Comparison of ENCODE assay signal across 1 cellular context in genomic region chr2:27925640-27926472, GRCh38.
TF ChIP-seq lines count a peak whose summit lies in the region.

No MANE protein-coding gene starts in this region.

TF ChIP-seq in K562, 482 proteins besides CTCF, POLR2A, EP300 and RAD21 (continued from another document):
- TF ChIP-seq ZNF384 (IDR thresholded peaks at IDR 0.05; ENCODE audit: low read depth, low read length), result peak; percentile 87
- 0 out of 2 replicates have a peak, but pooled peaks have one; percentile 47 for TF ChIP-seq NBN (IDR thresholded peaks at IDR 0.05; ENCODE audit: low read depth)
- no peak for TF ChIP-seq ZNF431 (CRISPR knock-in tag; IDR thresholded peaks at IDR 0.05)
- TF ChIP-seq ZNF766 (CRISPR knock-in tag; conservative IDR thresholded peaks at IDR 0.05), result 0 out of 2 replicates have a peak, but pooled peaks have one; percentile 2
- TF ChIP-seq, protein P1, sequence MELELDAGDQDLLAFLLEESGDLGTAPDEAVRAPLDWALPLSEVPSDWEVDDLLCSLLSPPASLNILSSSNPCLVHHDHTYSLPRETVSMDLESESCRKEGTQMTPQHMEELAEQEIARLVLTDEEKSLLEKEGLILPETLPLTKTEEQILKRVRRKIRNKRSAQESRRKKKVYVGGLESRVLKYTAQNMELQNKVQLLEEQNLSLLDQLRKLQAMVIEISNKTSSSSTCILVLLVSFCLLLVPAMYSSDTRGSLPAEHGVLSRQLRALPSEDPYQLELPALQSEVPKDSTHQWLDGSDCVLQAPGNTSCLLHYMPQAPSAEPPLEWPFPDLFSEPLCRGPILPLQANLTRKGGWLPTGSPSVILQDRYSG (tag; conservative IDR thresholded peaks at IDR 0.05; ENCODE audit: low read depth), result no peak; the same call in 1 of the 2 replicates
- peak; percentile 84 for TF ChIP-seq C11orf30 (IDR thresholded peaks at IDR 0.05; ENCODE audit: low read depth)
- no peak for TF ChIP-seq ZNF699 (CRISPR knock-in tag; IDR thresholded peaks at IDR 0.05; ENCODE audit: insufficient replicate concordance)
- peak; percentile 36; the same call in 1 of the 2 replicates for TF ChIP-seq BACH1 (tag; IDR thresholded peaks at IDR 0.05)
- TF ChIP-seq SMARCC2 (IDR thresholded peaks at IDR 0.05; ENCODE audit: low read depth), result peak; percentile 82; the same call in 1 of the 2 replicates
- TF ChIP-seq NR4A1 (CRISPR knock-in tag; IDR thresholded peaks at IDR 0.05), result no peak
- TF ChIP-seq NR4A1 (tag; IDR thresholded peaks at IDR 0.05), result no peak
- TF ChIP-seq RBFOX2 (IDR thresholded peaks at IDR 0.05; ENCODE audit: low read depth, low read length), result no peak
- TF ChIP-seq, protein P2, sequence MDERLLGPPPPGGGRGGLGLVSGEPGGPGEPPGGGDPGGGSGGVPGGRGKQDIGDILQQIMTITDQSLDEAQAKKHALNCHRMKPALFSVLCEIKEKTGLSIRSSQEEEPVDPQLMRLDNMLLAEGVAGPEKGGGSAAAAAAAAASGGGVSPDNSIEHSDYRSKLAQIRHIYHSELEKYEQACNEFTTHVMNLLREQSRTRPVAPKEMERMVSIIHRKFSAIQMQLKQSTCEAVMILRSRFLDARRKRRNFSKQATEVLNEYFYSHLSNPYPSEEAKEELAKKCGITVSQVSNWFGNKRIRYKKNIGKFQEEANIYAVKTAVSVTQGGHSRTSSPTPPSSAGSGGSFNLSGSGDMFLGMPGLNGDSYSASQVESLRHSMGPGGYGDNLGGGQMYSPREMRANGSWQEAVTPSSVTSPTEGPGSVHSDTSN (CRISPR knock-in tag; IDR thresholded peaks at IDR 0.05; ENCODE audit: low read depth), result no peak
- TF ChIP-seq, protein P2 (tag; conservative IDR thresholded peaks at IDR 0.05; ENCODE audit: low read depth), result 0 out of 2 replicates have a peak, but pooled peaks have one; percentile 9
- TF ChIP-seq POLR2AphosphoS2 (IDR thresholded peaks at IDR 0.05; ENCODE audit: low read length), result no peak
- no peak for TF ChIP-seq BCL6 (CRISPR knock-in tag; IDR thresholded peaks at IDR 0.05)
- peak in 1 of 2 experiments; percentile 79; a peak in 1 of 4 replicates for TF ChIP-seq MLLT1 (IDR thresholded peaks at IDR 0.05)
- peak; percentile 98 for TF ChIP-seq FOXJ2 (tag; IDR thresholded peaks at IDR 0.05)
- no peak for TF ChIP-seq ZNF174 (CRISPR knock-in tag; IDR thresholded peaks at IDR 0.05)
- TF ChIP-seq RUNX1 (IDR thresholded peaks at IDR 0.05; ENCODE audit: low read depth), result no peak
- TF ChIP-seq SUPT5H (IDR thresholded peaks at IDR 0.05), result no peak
- TF ChIP-seq SMARCE1 (IDR thresholded peaks at IDR 0.05), result peak; percentile 95
- TF ChIP-seq RBM22 (IDR thresholded peaks at IDR 0.05; ENCODE audit: low read depth, low read length, poor library complexity, severe bottlenecking), result no peak
- TF ChIP-seq SMAD2 (IDR thresholded peaks at IDR 0.05; ENCODE audit: low read depth, low read length), result no peak
- TF ChIP-seq, protein P3, sequence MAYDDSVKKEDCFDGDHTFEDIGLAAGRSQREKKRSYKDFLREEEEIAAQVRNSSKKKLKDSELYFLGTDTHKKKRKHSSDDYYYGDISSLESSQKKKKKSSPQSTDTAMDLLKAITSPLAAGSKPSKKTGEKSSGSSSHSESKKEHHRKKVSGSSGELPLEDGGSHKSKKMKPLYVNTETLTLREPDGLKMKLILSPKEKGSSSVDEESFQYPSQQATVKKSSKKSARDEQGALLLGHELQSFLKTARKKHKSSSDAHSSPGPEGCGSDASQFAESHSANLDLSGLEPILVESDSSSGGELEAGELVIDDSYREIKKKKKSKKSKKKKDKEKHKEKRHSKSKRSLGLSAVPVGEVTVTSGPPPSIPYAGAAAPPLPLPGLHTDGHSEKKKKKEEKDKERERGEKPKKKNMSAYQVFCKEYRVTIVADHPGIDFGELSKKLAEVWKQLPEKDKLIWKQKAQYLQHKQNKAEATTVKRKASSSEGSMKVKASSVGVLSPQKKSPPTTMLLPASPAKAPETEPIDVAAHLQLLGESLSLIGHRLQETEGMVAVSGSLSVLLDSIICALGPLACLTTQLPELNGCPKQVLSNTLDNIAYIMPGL (CRISPR knock-in tag; IDR thresholded peaks at IDR 0.05), result no peak
- TF ChIP-seq BHLHE40 (IDR thresholded peaks at IDR 0.05; ENCODE audit: low read length), result 0 out of 2 replicates have a peak, but pooled peaks have one; percentile 15
- no peak for TF ChIP-seq TAF15 (IDR thresholded peaks at IDR 0.05; ENCODE audit: low read depth, low read length)
- TF ChIP-seq TFAP4 (CRISPR knock-in tag; IDR thresholded peaks at IDR 0.05; ENCODE audit: borderline replicate concordance), result 0 out of 2 replicates have a peak, but pooled peaks have one; percentile 22
- TF ChIP-seq ZNF512 (tag; IDR thresholded peaks at IDR 0.05), result no peak
- TF ChIP-seq MTA1 (IDR thresholded peaks at IDR 0.05; ENCODE audit: borderline replicate concordance), result peak; percentile 76; the same call in 1 of the 2 replicates
- no peak for TF ChIP-seq HEY1 (CRISPR knock-in tag; IDR thresholded peaks at IDR 0.05; ENCODE audit: borderline replicate concordance)
- no peak for TF ChIP-seq ADNP (tag; IDR thresholded peaks at IDR 0.05)
- TF ChIP-seq ESRRA (IDR thresholded peaks at IDR 0.05; ENCODE audit: borderline replicate concordance, low read depth), result peak; percentile 19; the same call in 1 of the 2 replicates
- TF ChIP-seq, protein P4, sequence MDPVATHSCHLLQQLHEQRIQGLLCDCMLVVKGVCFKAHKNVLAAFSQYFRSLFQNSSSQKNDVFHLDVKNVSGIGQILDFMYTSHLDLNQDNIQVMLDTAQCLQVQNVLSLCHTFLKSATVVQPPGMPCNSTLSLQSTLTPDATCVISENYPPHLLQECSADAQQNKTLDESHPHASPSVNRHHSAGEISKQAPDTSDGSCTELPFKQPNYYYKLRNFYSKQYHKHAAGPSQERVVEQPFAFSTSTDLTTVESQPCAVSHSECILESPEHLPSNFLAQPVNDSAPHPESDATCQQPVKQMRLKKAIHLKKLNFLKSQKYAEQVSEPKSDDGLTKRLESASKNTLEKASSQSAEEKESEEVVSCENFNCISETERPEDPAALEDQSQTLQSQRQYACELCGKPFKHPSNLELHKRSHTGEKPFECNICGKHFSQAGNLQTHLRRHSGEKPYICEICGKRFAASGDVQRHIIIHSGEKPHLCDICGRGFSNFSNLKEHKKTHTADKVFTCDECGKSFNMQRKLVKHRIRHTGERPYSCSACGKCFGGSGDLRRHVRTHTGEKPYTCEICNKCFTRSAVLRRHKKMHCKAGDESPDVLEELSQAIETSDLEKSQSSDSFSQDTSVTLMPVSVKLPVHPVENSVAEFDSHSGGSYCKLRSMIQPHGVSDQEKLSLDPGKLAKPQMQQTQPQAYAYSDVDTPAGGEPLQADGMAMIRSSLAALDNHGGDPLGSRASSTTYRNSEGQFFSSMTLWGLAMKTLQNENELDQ (CRISPR knock-in tag; IDR thresholded peaks at IDR 0.05; ENCODE audit: borderline replicate concordance), result no peak
- no peak for TF ChIP-seq TRIM28 (IDR thresholded peaks at IDR 0.05)
- peak; percentile 81 for TF ChIP-seq ZEB2 (IDR thresholded peaks at IDR 0.05)
- TF ChIP-seq CTBP1 (IDR thresholded peaks at IDR 0.05; ENCODE audit: borderline replicate concordance), result peak; percentile 91
- TF ChIP-seq POU5F1 (IDR thresholded peaks at IDR 0.05; ENCODE audit: borderline replicate concordance, low read depth, low read length, partially characterized antibody), result no peak
- TF ChIP-seq GABPB1 (CRISPR knock-in tag; IDR thresholded peaks at IDR 0.05), result 0 out of 2 replicates have a peak, but pooled peaks have one; percentile 18
- TF ChIP-seq RNF2 (IDR thresholded peaks at IDR 0.05), result 0 out of 2 replicates have a peak, but pooled peaks have one; percentile 30
- TF ChIP-seq TRIM24 (IDR thresholded peaks at IDR 0.05), result peak in 1 of 2 experiments; percentile 35; a peak in 1 of 4 replicates
- peak; percentile 9; the same call in 1 of the 2 replicates for TF ChIP-seq MTA2 (IDR thresholded peaks at IDR 0.05; ENCODE audit: low read depth)
- TF ChIP-seq TSC22D4 (tag; IDR thresholded peaks at IDR 0.05), result no peak
- TF ChIP-seq FOXO4 (CRISPR knock-in tag; IDR thresholded peaks at IDR 0.05), result no peak
- no peak for TF ChIP-seq SNIP1 (IDR thresholded peaks at IDR 0.05; ENCODE audit: low read depth)
- peak; percentile 53 for TF ChIP-seq RBBP5 (IDR thresholded peaks at IDR 0.05; ENCODE audit: borderline replicate concordance, insufficient read depth, low read length, poor library complexity, severe bottlenecking)
